ENCODE assay signal across 8 cellular contexts in the genomic region with DNA sequence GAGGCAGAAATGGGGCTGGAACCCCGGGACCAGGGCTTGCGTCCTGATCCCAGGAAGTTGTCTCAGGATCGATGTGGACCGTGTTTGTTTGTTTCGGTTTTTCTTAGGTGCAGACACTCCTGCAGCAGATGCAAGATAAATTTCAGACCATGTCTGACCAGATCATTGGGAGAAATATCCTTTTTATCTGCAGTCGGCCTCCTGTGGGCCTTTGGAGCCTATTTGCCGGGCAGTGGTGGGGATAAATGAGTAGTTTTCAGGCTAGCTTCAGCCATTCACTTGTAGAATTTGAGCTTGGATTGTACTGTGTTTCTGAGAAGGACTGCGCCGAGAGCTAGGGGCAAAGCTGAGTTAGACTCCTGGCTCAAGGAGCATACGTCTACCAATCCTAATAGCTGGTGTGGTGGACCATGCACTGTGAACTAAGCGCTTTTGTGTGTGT. TPM values are rescaled to one million over a fixed set of nuclear protein-coding genes. Genes with fewer than 3 reads are reported as not detected.
A peak's percentile ranks its signal among the peaks of the same experiment; 100 is the strongest.
DNase-seq lines count a peak whose midpoint lies in the region; ATAC-seq, FAIRE-seq and TF ChIP-seq lines count a peak whose summit lies in the region.

No MANE protein-coding gene starts in this region.

- peak overlapping the region; percentile 39 for H3K27ac ChIP-seq in AG04450 (ENCODE audit: low read depth, low read length)
- H3K27ac ChIP-seq in HUES64 (ENCODE audit: low read depth, low read length), result no peak overlapping the region
- peak overlapping the region; percentile 85 for H3K27ac ChIP-seq in muscle layer of colon (ENCODE audit: low read depth, low read length)

- no peaks in the 10 kb centered on the region for H3K9me3 ChIP-seq in AG04450 (ENCODE audit: control insufficient read depth, insufficient read depth, low read length)
- H3K9me3 ChIP-seq in HUES64 (ENCODE audit: insufficient read depth, low read depth, low read length), result no peaks in the 10 kb centered on the region
- H3K9me3 ChIP-seq in muscle layer of colon (ENCODE audit: low read length), result no peaks in the 10 kb centered on the region

- H3K36me3 ChIP-seq in HUES64 (ENCODE audit: insufficient read depth, low read length) (peaks cover 35% of the 10 kb centered on the region), muscle layer of colon (ENCODE audit: insufficient read depth, low read length) (peaks cover 15% of the 10 kb centered on the region)

- FAIRE-seq in D721Med (lab: Jason Lieb, UNC), result no peak

- H3K9ac ChIP-seq in HUES64 (ENCODE audit: low read depth, low read length) (peak overlapping the region; percentile 76), muscle layer of colon (ENCODE audit: low read length) (peak overlapping the region; percentile 69)

- H3K27me3 ChIP-seq in AG04450 (ENCODE audit: control insufficient read depth, insufficient read depth, low read length) (no peaks in the 10 kb centered on the region), HUES64 (ENCODE audit: insufficient read depth, low read length) (no peaks in the 10 kb centered on the region), muscle layer of colon (ENCODE audit: control insufficient read depth in 1 of 2, insufficient read depth in 2 of 2, low read length in 2 of 2) (no peaks in the 10 kb centered on the region)

- WGBS in HUES64, result 35% methylated on average over 11 of the region's 11 CpGs

- peak overlapping the region; percentile 86 for H3K4me3 ChIP-seq in AG04450 (ENCODE audit: low read depth, low read length)
- H3K4me3 ChIP-seq in HUES64 (ENCODE audit: low read length), result peak overlapping the region; percentile 76
- H3K4me3 ChIP-seq in muscle layer of colon (ENCODE audit: low read depth in 1 of 2, low read length in 2 of 2), result peak overlapping the region; percentile 92 to 94

- no peak for ATAC-seq in HG03095 (IDR thresholded peaks at IDR 0.05; ENCODE audit: unreplicated experiment)

- DNase-seq in AG04450 (ENCODE audit: low read depth, low spot score) (no peak), cerebellum (ENCODE audit: low spot score) (peak; percentile 10), D721Med (ENCODE audit: insufficient read length, low spot score) (no peak), cortex of kidney (lab: John Stamatoyannopoulos, UW) (no peak), COLO668 (lab: John Stamatoyannopoulos, UW; ENCODE audit: unreplicated experiment) (no peak)

- CTCF ChIA-PET in AG04450 (lab: Charles Lee), result interaction anchor here (1.2 kb wide), 1 partner anchor 17 kb away, joined by 4 read pairs; no protein-coding TSS in a partner anchor

- H3K4me1 ChIP-seq in HUES64 (ENCODE audit: insufficient read depth, low read length) (peaks cover 22% of the 10 kb centered on the region), muscle layer of colon (ENCODE audit: insufficient read depth, low read length) (peaks cover 32% of the 10 kb centered on the region)

- POLR2A ChIA-PET in AG04450 (lab: Yijun Ruan, JAX), result no interaction called here

- TF ChIP-seq CTCF in AG04450 (IDR thresholded peaks at IDR 0.05; ENCODE audit: low read depth, low read length) (no peak), D721Med (IDR thresholded peaks at IDR 0.05; ENCODE audit: insufficient read depth, missing control alignments) (no peak)

RNA-seq across cellular contexts. Expression of a gene that starts 0.8 kb away (rescaled TPM):
- polyA plus RNA-seq in AG04450 (2011; rRNA removed), result 261 and 289 TPM in 2 replicates
- 57.4 and 61.5 TPM in 2 replicates for polyA minus RNA-seq in AG04450 (2011; rRNA and poly(A)+ RNA removed)
- polyA plus RNA-seq in HUES64 (2013, experiment 1 of 2), result 163 TPM
- polyA plus RNA-seq in HUES64 (2013, experiment 2 of 2), result 201 TPM
- 139 TPM for total RNA-seq in cerebellum
